21 cellular contexts compared by ENCODE assay signal in the genomic region with DNA sequence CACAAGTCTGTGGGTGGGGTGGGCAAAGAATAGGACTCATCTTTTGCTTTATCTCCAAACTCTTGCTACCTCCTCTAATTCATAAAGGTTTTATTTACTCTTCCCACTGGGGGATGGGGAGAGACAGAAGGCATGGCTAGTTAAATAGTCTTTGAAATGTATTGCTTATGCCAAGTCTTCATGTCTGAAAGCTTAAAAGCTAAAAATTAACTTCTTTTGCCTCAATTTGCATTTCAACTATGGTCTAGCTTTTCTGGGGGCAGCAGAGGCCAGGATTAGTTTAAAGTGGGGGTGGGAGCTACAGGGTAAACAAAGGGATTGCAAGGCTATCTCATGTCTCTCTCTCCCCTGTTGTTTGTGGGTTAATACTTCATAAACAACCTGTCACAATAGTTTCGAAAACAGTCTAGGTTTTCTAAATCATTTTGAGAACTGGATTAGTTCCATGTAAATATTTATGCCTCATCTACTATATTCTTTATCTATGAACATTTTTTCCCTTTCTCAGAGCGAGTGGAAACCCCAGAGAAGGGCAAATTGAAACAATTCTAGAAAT.
A peak's percentile ranks its signal among the peaks of the same experiment; 100 is the strongest.
DNase-seq lines count a peak whose midpoint lies in the region; ATAC-seq, FAIRE-seq and TF ChIP-seq lines count a peak whose summit lies in the region.
"Had no signal": no experiment of that assay in that cellular context is flagged by ENCODE, and none has a peak within 500 bp of the region (broad histone marks: within the 10 kb centered on the region; RNA-seq: fewer than 3 reads in every experiment).

No MANE protein-coding gene starts in this region.

- peak; percentile 73 for ATAC-seq in left lobe of liver

- DNase-seq in NCI-H446 (lab: John Stamatoyannopoulos, UW), result peak; percentile 36
- DNase-seq in colonic mucosa, result no peak
- DNase-seq in left lobe of liver (ENCODE audit: low spot score), result peak; percentile 56
- no peak for DNase-seq in NCI-H2081 (lab: John Stamatoyannopoulos, UW)
- DNase-seq in spleen, result no peak
- no peak for DNase-seq in endothelial cell (ENCODE audit: low spot score)
- DNase-seq in GM12892 (ENCODE audit: insufficient read length), result no peak
- DNase-seq: CD4-positive, alpha-beta T cell; COR-L47; DMS79; H7; MV-4-11; NCI-H1105 treated with DMSO at 0.1 percent for 48 hours; NCI-H2081 treated with DMSO at 0.1 percent for 48 hours; NCI-H2171 treated with DMSO at 0.1 percent for 48 hours; NCI-H526 treated with DMSO at 0.1 percent for 48 hours; OCI-M1 had no signal

- H3K4me3 Mint-ChIP-seq in endothelial cell (ENCODE audit: unreplicated experiment), result no peak overlapping the region
- H3K4me3 Mint-ChIP-seq: CD4-positive, alpha-beta T cell; IgD-negative memory B cell had no signal

- H3K4me1 ChIP-seq in colonic mucosa, result peaks cover 6% of the 10 kb centered on the region
- no peaks in the 10 kb centered on the region for H3K4me1 ChIP-seq in spleen
- H3K4me1 ChIP-seq: BLaER1, SJSA1 had no signal

- intact Hi-C loops in colonic mucosa (cut with DNase I) (no loop called here), spleen (cut with DNase I; ENCODE audit: low total_unique reads) (no loop called here)

- TF ChIP-seq CTCF in colonic mucosa (IDR thresholded peaks at IDR 0.05) (no peak), spleen (IDR thresholded peaks at IDR 0.05 in 8 of 11, conservative IDR thresholded peaks at IDR 0.05 in 3 of 11) (no peak), endothelial cell (IDR thresholded peaks at IDR 0.05; ENCODE audit: unreplicated experiment) (no peak)

- FAIRE-seq in GM12892 (lab: Jason Lieb, UNC), result no peak

- H3K27me3 ChIP-seq in colonic mucosa (no peaks in the 10 kb centered on the region), spleen (replicated peaks in 1 of 7) (peaks cover 0 to 3% (median 0%) of the 10 kb centered on the region in 7 donors)
- H3K27me3 ChIP-seq: BLaER1, SJSA1 had no signal

- no peaks in the 10 kb centered on the region for H3K36me3 ChIP-seq in colonic mucosa
- no peaks in the 10 kb centered on the region for H3K36me3 ChIP-seq in spleen
- H3K36me3 ChIP-seq: BLaER1, SJSA1 had no signal

- H3K27ac Mint-ChIP-seq in endothelial cell (ENCODE audit: unreplicated experiment), result no peak overlapping the region
- H3K27ac Mint-ChIP-seq: CD4-positive, alpha-beta T cell; IgD-negative memory B cell had no signal

- H3K4me3 ChIP-seq in colonic mucosa (no peak overlapping the region), spleen (no peak overlapping the region)
- H3K4me3 ChIP-seq: BLaER1, SJSA1 had no signal

- H3K9ac ChIP-seq in colonic mucosa (ENCODE audit: low read depth in 2 of 2, low read length in 2 of 2), result no peak overlapping the region
- H3K9ac ChIP-seq: BLaER1 had no signal

- H3K4me1 Mint-ChIP-seq in endothelial cell (ENCODE audit: unreplicated experiment), result no peaks in the 10 kb centered on the region
- H3K4me1 Mint-ChIP-seq: IgD-negative memory B cell had no signal

- H3K36me3 Mint-ChIP-seq in endothelial cell (ENCODE audit: low read depth, unreplicated experiment), result no peaks in the 10 kb centered on the region
- H3K36me3 Mint-ChIP-seq: IgD-negative memory B cell had no signal

- no peaks in the 10 kb centered on the region for H3K27me3 Mint-ChIP-seq in endothelial cell (ENCODE audit: unreplicated experiment)

- TF ChIP-seq POLR2A in spleen (IDR thresholded peaks at IDR 0.05), result no peak
- no peak for TF ChIP-seq POLR2A in GM12892 (IDR thresholded peaks at IDR 0.05; ENCODE audit: low read depth, low read length)

- WGBS in spleen, 5 donors, result 44 to 54% (median 53%) methylated on average over 2 of the region's 2 CpGs

- H3K9me3 Mint-ChIP-seq in endothelial cell (ENCODE audit: unreplicated experiment), result no peaks in the 10 kb centered on the region
- H3K9me3 Mint-ChIP-seq: CD4-positive, alpha-beta T cell had no signal

- H3K27ac ChIP-seq in colonic mucosa (peak overlapping the region; percentile 34), spleen (no peak overlapping the region)
- H3K27ac ChIP-seq: BLaER1, HL-60, SJSA1 had no signal

- H3K9me3 ChIP-seq in colonic mucosa, result no peaks in the 10 kb centered on the region
- H3K9me3 ChIP-seq in spleen, result peaks cover 0 to 17% (median 12%) of the 10 kb centered on the region in 8 donors
- H3K9me3 ChIP-seq: SJSA1 had no signal

Comparison
In these comparisons a context has a peak if more than half of its experiments do, and no peak if none do; other contexts are left out.
1. DNase-seq: peak in NCI-H446 (2 of 2) and left lobe of liver (single experiment); none in colonic mucosa (single experiment), NCI-H2081 (0 of 2), spleen (single experiment), endothelial cell (single experiment) and GM12892 (single experiment).